Comparison of ENCODE assay signal across 8 cellular contexts in the genomic region with DNA sequence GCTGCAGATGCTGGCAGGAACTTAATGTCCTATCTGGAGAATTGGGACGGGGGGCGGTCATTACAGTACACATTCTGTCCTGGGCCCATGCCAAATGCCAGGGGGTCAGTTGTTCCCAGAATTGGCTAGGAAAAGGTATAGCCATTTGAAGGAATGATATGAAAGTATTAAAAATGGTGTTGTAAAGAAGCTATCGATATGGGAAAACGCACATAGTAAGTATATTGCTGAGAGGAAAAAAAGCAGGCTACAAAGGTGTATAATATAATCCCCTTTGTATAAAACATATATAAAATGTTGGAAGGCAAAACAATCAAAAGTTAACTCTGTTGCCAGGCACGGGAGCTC. TPM values are rescaled to one million over a fixed set of nuclear protein-coding genes. Genes with fewer than 3 reads are reported as not detected.
DNase-seq lines count a peak whose midpoint lies in the region; ATAC-seq, FAIRE-seq and TF ChIP-seq lines count a peak whose summit lies in the region.

No MANE protein-coding gene starts in this region.

- H3K27me3 Mint-ChIP-seq in activated CD4-positive, alpha-beta T cell treated with anti-CD3 and anti-CD28 coated beads for 36 hours = no peaks in the 10 kb centered on the region
- no peaks in the 10 kb centered on the region for H3K27me3 Mint-ChIP-seq in activated naive CD8-positive, alpha-beta T cell treated with anti-CD3 and anti-CD28 coated beads, Interleukin-2, amount 10 ng/mL, durations not matched to agents 7 days and 5 days

- H3K27ac ChIP-seq in HepG2 (ENCODE audit: extremely low read length, insufficient read depth, low read length) = peak overlapping the region; percentile 73
- peak overlapping the region in 1 of 2 donors; percentile 99 for H3K27ac ChIP-seq in thoracic aorta

- no TSS peak for BruUV-seq in HepG2 (replicated peaks; lab: Mats Ljungman, UMichigan)

- no peak for ATAC-seq in activated CD4-positive, alpha-beta T cell treated with anti-CD3 and anti-CD28 coated beads for 36 hours
- ATAC-seq in activated naive CD8-positive, alpha-beta T cell treated with anti-CD3 and anti-CD28 coated beads, Interleukin-2, amount 10 ng/mL, durations not matched to agents 7 days and 5 days (ENCODE audit: low read depth) = no peak
- ATAC-seq in HepG2 (no peak), thoracic aorta (ENCODE audit: insufficient number of reproducible peaks, low FRiP score, low read depth) (no peak), HG02973 (IDR thresholded peaks at IDR 0.05; ENCODE audit: unreplicated experiment) (no peak)

- in situ Hi-C loops in HepG2 (cut with HindIII; ENCODE audit: extremely low pct_ligation_motif_present, low pct_unique_long_range_greater_than_20kb) (loop anchor here (5.0 kb wide), 1 partner anchor 62 kb away; no protein-coding TSS in a partner anchor), GM13977 (cut with MboI; ENCODE audit: low pct_unique_long_range_greater_than_20kb, low sequenced_read_pairs, unreplicated experiment) (loop anchor here (10.0 kb wide), 1 partner anchor 59 kb away; no protein-coding TSS in a partner anchor)

- H3K9me3 ChIP-seq in HepG2 (ENCODE audit: low read length) (no peaks in the 10 kb centered on the region), thoracic aorta (no peaks in the 10 kb centered on the region)

- peak overlapping the region; percentile 75 for H3K4me3 Mint-ChIP-seq in activated CD4-positive, alpha-beta T cell treated with anti-CD3 and anti-CD28 coated beads for 36 hours
- H3K4me3 Mint-ChIP-seq in activated naive CD8-positive, alpha-beta T cell treated with anti-CD3 and anti-CD28 coated beads, Interleukin-2, amount 10 ng/mL, durations not matched to agents 7 days and 5 days = peak overlapping the region; percentile 91

- 29% methylated on average over 5 of the region's 5 CpGs for WGBS in HepG2 (ENCODE audit: low lambda C conversion rate)

- no peaks in the 10 kb centered on the region for H4K20me1 ChIP-seq in HepG2 (ENCODE audit: insufficient read depth, low read length)

- peak overlapping the region; percentile 57 for H3K27ac Mint-ChIP-seq in activated CD4-positive, alpha-beta T cell treated with anti-CD3 and anti-CD28 coated beads for 36 hours
- H3K27ac Mint-ChIP-seq in activated naive CD8-positive, alpha-beta T cell treated with anti-CD3 and anti-CD28 coated beads, Interleukin-2, amount 10 ng/mL, durations not matched to agents 7 days and 5 days = peak overlapping the region; percentile 87

- POLR2A ChIA-PET in activated CD4-positive, alpha-beta T cell treated with anti-CD3 and anti-CD28 coated beads for 36 hours (lab: Charles Lee) = interaction anchor here (1.7 kb wide), 2 partner anchors 15 to 23 kb away, joined by 3 to 7 read pairs; partner anchors contain the start of gene SIT1
- POLR2A ChIA-PET in activated naive CD8-positive, alpha-beta T cell treated with anti-CD3 and anti-CD28 coated beads, Interleukin-2, amount 10 ng/mL, durations not matched to agents 7 days and 5 days (lab: Charles Lee) = interaction anchor here (0.6 to 10.6 kb wide), 18 partner anchors 10 to 554 kb away, joined by 3 to 214 read pairs (median 5); partner anchors contain the start of genes CREB3, GBA2, RGP1 and SIT1
- POLR2A ChIA-PET in HepG2 (lab: Yijun Ruan, JAX) = interaction anchor here (0.9 to 2.5 kb wide), 10 partner anchors 8 to 66 kb away, joined by 3 to 24 read pairs (median 6); partner anchors contain the start of genes CA9, CREB3 and TLN1

- TF ChIP-seq RAD21 in HepG2 (CRISPR knock-in tag; IDR thresholded peaks at IDR 0.05) = no peak

- no peaks in the 10 kb centered on the region for H3K27me3 ChIP-seq in HepG2 (ENCODE audit: control insufficient read depth in 1 of 2, insufficient read depth in 2 of 2, low read length in 2 of 2)
- no peaks in the 10 kb centered on the region for H3K27me3 ChIP-seq in thoracic aorta (replicated peaks; ENCODE audit: insufficient read depth)

- peaks cover 41% of the 10 kb centered on the region for H3K4me1 Mint-ChIP-seq in activated CD4-positive, alpha-beta T cell treated with anti-CD3 and anti-CD28 coated beads for 36 hours
- H3K4me1 Mint-ChIP-seq in activated naive CD8-positive, alpha-beta T cell treated with anti-CD3 and anti-CD28 coated beads, Interleukin-2, amount 10 ng/mL, durations not matched to agents 7 days and 5 days = peaks cover 46% of the 10 kb centered on the region

- no peak for TF ChIP-seq EP300 in HepG2 (IDR thresholded peaks at IDR 0.05; ENCODE audit: low read depth in 2 of 2, low read length in 2 of 2)
- no peak for TF ChIP-seq EP300 in HepG2 (CRISPR knock-in tag; IDR thresholded peaks at IDR 0.05; ENCODE audit: borderline replicate concordance)

- TF ChIP-seq POLR2A in HepG2 (IDR thresholded peaks at IDR 0.05; ENCODE audit: insufficient read depth in 1 of 2, low read depth in 2 of 2, low read length in 2 of 2) = no peak

- H3K9ac ChIP-seq in HepG2 (ENCODE audit: insufficient read depth, low read depth, low read length) = peak overlapping the region; percentile 83

- H3K4me3 ChIP-seq in HepG2 (replicated peaks in 1 of 3; ENCODE audit: insufficient read depth in 1 of 3, low read depth in 2 of 3, low read length in 3 of 3) (peak overlapping the region; percentile 21 to 85 (median 64)), thoracic aorta (peak overlapping the region; percentile 73)

- H3K9me3 Mint-ChIP-seq in activated CD4-positive, alpha-beta T cell treated with anti-CD3 and anti-CD28 coated beads for 36 hours (ENCODE audit: low read depth) = no peaks in the 10 kb centered on the region
- H3K9me3 Mint-ChIP-seq in activated naive CD8-positive, alpha-beta T cell treated with anti-CD3 and anti-CD28 coated beads, Interleukin-2, amount 10 ng/mL, durations not matched to agents 7 days and 5 days = peaks cover 5% of the 10 kb centered on the region

- peaks cover 80% of the 10 kb centered on the region for H3K4me1 ChIP-seq in HepG2 (ENCODE audit: insufficient read depth, low read length)
- peaks cover 26 to 43% of the 10 kb centered on the region in 2 donors for H3K4me1 ChIP-seq in thoracic aorta (ENCODE audit: control insufficient read depth in 1 of 2, low read depth in 2 of 2)

- FAIRE-seq in HepG2 (lab: Jason Lieb, UNC) = no peak

- H3K4me2 ChIP-seq in HepG2 (ENCODE audit: low read depth, low read length) = peak overlapping the region; percentile 82

- intact Hi-C loops in activated CD4-positive, alpha-beta T cell treated with anti-CD3 and anti-CD28 coated beads for 36 hours (cut with DNase I, micrococcal nuclease) = loop anchor here in 1 of 2 experiments (1.0 kb wide), 2 partner anchors 23 to 164 kb away; partner anchors contain the start of gene TMEM8B
- intact Hi-C loops in HepG2 (cut with micrococcal nuclease; ENCODE audit: unreplicated experiment) = no loop called here

- H3K79me2 ChIP-seq in HepG2 (ENCODE audit: insufficient read depth, low read length) = peaks cover 10% of the 10 kb centered on the region

- no peak overlapping the region for H2AFZ ChIP-seq in HepG2 (ENCODE audit: low read length)

- H3K36me3 Mint-ChIP-seq in activated CD4-positive, alpha-beta T cell treated with anti-CD3 and anti-CD28 coated beads for 36 hours (ENCODE audit: low read depth) = peaks cover 23% of the 10 kb centered on the region
- H3K36me3 Mint-ChIP-seq in activated naive CD8-positive, alpha-beta T cell treated with anti-CD3 and anti-CD28 coated beads, Interleukin-2, amount 10 ng/mL, durations not matched to agents 7 days and 5 days = peaks cover 19% of the 10 kb centered on the region

- peaks cover 4 to 10% of the 10 kb centered on the region in 2 experiments; a peak in 3 of 5 replicates for H3K36me3 ChIP-seq in HepG2 (replicated peaks in 1 of 2; ENCODE audit: control insufficient read depth in 1 of 2, insufficient read depth in 2 of 2, low read length in 2 of 2)
- H3K36me3 ChIP-seq in thoracic aorta = peaks cover 4% of the 10 kb centered on the region

- CTCF ChIA-PET in activated CD4-positive, alpha-beta T cell treated with anti-CD3 and anti-CD28 coated beads for 36 hours (lab: Charles Lee) = interaction anchor here (0.6 to 2.6 kb wide), 13 partner anchors 8 to 71 kb away, joined by 3 to 20 read pairs (median 4); partner anchors contain the start of genes CCDC107 and RMRP
- CTCF ChIA-PET in HepG2 (lab: Yijun Ruan, JAX; ENCODE audit: low intra/inter-chr PET ratio, low total read pairs) = interaction anchor here (1.6 kb wide), 1 partner anchor 31 kb away, joined by 5 read pairs; no protein-coding TSS in a partner anchor

- no peak for DNase-seq in activated CD4-positive, alpha-beta T cell treated with anti-CD3 and anti-CD28 coated beads for 36 hours
- no peak for DNase-seq in activated CD4-positive, alpha-beta T cell treated with anti-CD3 and anti-CD28 coated beads, Interleukin-2, amount 50 U/mL, for 48 hours
- DNase-seq in activated naive CD8-positive, alpha-beta T cell treated with anti-CD3 and anti-CD28 coated beads, Interleukin-2, amount 10 ng/mL, durations not matched to agents 7 days and 5 days = no peak
- DNase-seq in HepG2 (ENCODE audit: low spot score) = no peak
- no peak for DNase-seq in thoracic aorta (ENCODE audit: low spot score)
- DNase-seq in NCI-H2029 treated with DMSO at 0.1 percent for 48 hours (lab: John Stamatoyannopoulos, UW) = no peak
- DNase-seq in GM13977 (ENCODE audit: low spot score) = no peak

- TF ChIP-seq CTCF in HepG2 (CRISPR knock-in tag; IDR thresholded peaks at IDR 0.05) (no peak), thoracic aorta (IDR thresholded peaks at IDR 0.05) (no peak), GM13977 (IDR thresholded peaks at IDR 0.05; ENCODE audit: extremely low read depth, insufficient read depth, missing control alignments) (no peak)

RNA-seq across cellular contexts. Expression of gene ARHGEF39, which starts 0.5 kb away (rescaled TPM):
- total RNA-seq in activated CD4-positive, alpha-beta T cell treated with anti-CD3 and anti-CD28 coated beads for 36 hours = 10 to 100 TPM; 19.1 to 23.1 TPM
- 10 to 100 TPM; 13.1 to 13.4 TPM for total RNA-seq in activated naive CD8-positive, alpha-beta T cell treated with anti-CD3 and anti-CD28 coated beads, Interleukin-2, amount 10 ng/mL, durations not matched to agents 7 days and 5 days
- total RNA-seq in HepG2 (2016; rRNA removed; fragmentation: Illumina TruSeq; extraction: Trizol) = 10.4 and 11.2 TPM in 2 replicates
- 3.5 and 4.4 TPM in 2 replicates for total RNA-seq in HepG2 (2016; cell fraction: cytosol; rRNA removed; fragmentation: Illumina TruSeq; extraction: Trizol; ENCODE audit: low read depth)
- total RNA-seq in HepG2 (2016; cell fraction: insoluble cytoplasmic fraction; rRNA removed; fragmentation: Illumina TruSeq; extraction: Trizol) = 9.7 and 11.9 TPM in 2 replicates
- total RNA-seq in HepG2 (2016; cell fraction: membrane; rRNA removed; fragmentation: Illumina TruSeq; extraction: Trizol) = 4.7 and 6.0 TPM in 2 replicates
- total RNA-seq in HepG2 (2016; cell fraction: nucleus; rRNA removed; fragmentation: Illumina TruSeq; extraction: Trizol) = 8.4 and 9.2 TPM in 2 replicates
- 8.0 and 12.3 TPM in 2 replicates for polyA plus RNA-seq in HepG2 (2011; rRNA removed)
- 5.4 and 7.1 TPM in 2 replicates for polyA plus RNA-seq in HepG2 (2011; cell fraction: cytosol; rRNA removed)
- 19.1 and 24.4 TPM in 2 replicates for polyA plus RNA-seq in HepG2 (2011; cell fraction: nucleus; rRNA removed)
- 3.1 and 6.1 TPM in 2 replicates for polyA plus RNA-seq in HepG2 (2012)
- polyA plus RNA-seq in HepG2 (2016; cell fraction: cytosol; fragmentation: Illumina TruSeq; extraction: Trizol; ENCODE audit: low read depth) = 1.8 and 2.1 TPM in 2 replicates
- polyA plus RNA-seq in HepG2 (2016; cell fraction: insoluble cytoplasmic fraction; fragmentation: Illumina TruSeq; extraction: Trizol; ENCODE audit: low read depth) = 12.7 and 16.4 TPM in 2 replicates
- polyA plus RNA-seq in HepG2 (2016; cell fraction: membrane; fragmentation: Illumina TruSeq; extraction: Trizol; ENCODE audit: low read depth) = 3.7 and 3.9 TPM in 2 replicates
- polyA plus RNA-seq in HepG2 (2016; cell fraction: nucleus; fragmentation: Illumina TruSeq; extraction: Trizol; ENCODE audit: insufficient read depth, low read depth) = 32.0 and 32.6 TPM in 2 replicates
- polyA minus RNA-seq in HepG2 (2011; rRNA and poly(A)+ RNA removed; ENCODE audit: low replicate concordance) = 20.2 and 52.2 TPM in 2 replicates
- 3.9 and 6.0 TPM in 2 replicates for polyA minus RNA-seq in HepG2 (2011; cell fraction: cytosol; rRNA and poly(A)+ RNA removed)
- 11.6 and 15.7 TPM in 2 replicates for polyA minus RNA-seq in HepG2 (2011; cell fraction: nucleus; rRNA and poly(A)+ RNA removed)
- 1 to 10 TPM in 1 of 2 donors, under 1 TPM in 1; 0.54 to 1.2 TPM for total RNA-seq in thoracic aorta

RNA-seq across cellular contexts. Expression of gene CCDC107, which starts 7.4 kb away (rescaled TPM):
- total RNA-seq in activated CD4-positive, alpha-beta T cell treated with anti-CD3 and anti-CD28 coated beads for 36 hours = 10 to 100 TPM in 1 of 2 experiments, 1 to 10 TPM in 1; 7.9 to 10.4 TPM
- 10 to 100 TPM; 32.7 to 36.3 TPM for total RNA-seq in activated naive CD8-positive, alpha-beta T cell treated with anti-CD3 and anti-CD28 coated beads, Interleukin-2, amount 10 ng/mL, durations not matched to agents 7 days and 5 days
- total RNA-seq in HepG2 (2016; rRNA removed; fragmentation: Illumina TruSeq; extraction: Trizol) (4.1 and 7.1 TPM in 2 replicates), thoracic aorta (10 to 100 TPM; 75.2 to 92.2 TPM)
- total RNA-seq in HepG2 (2016; cell fraction: cytosol; rRNA removed; fragmentation: Illumina TruSeq; extraction: Trizol; ENCODE audit: low read depth) = 13.2 and 13.3 TPM in 2 replicates
- 4.2 and 6.7 TPM in 2 replicates for total RNA-seq in HepG2 (2016; cell fraction: insoluble cytoplasmic fraction; rRNA removed; fragmentation: Illumina TruSeq; extraction: Trizol)
- total RNA-seq in HepG2 (2016; cell fraction: membrane; rRNA removed; fragmentation: Illumina TruSeq; extraction: Trizol) = 13.0 TPM in 2 replicates
- total RNA-seq in HepG2 (2016; cell fraction: nucleus; rRNA removed; fragmentation: Illumina TruSeq; extraction: Trizol) = 5.3 and 6.1 TPM in 2 replicates
- polyA plus RNA-seq in HepG2 (2011; rRNA removed) = 15.2 and 17.4 TPM in 2 replicates
- 15.9 and 16.7 TPM in 2 replicates for polyA plus RNA-seq in HepG2 (2011; cell fraction: cytosol; rRNA removed)
- polyA plus RNA-seq in HepG2 (2011; cell fraction: nucleus; rRNA removed) = 7.4 and 9.8 TPM in 2 replicates
- polyA plus RNA-seq in HepG2 (2012) = 8.7 and 10.5 TPM in 2 replicates
- polyA plus RNA-seq in HepG2 (2016; cell fraction: cytosol; fragmentation: Illumina TruSeq; extraction: Trizol; ENCODE audit: low read depth) = 30.2 and 33.6 TPM in 2 replicates
- 6.7 and 7.5 TPM in 2 replicates for polyA plus RNA-seq in HepG2 (2016; cell fraction: insoluble cytoplasmic fraction; fragmentation: Illumina TruSeq; extraction: Trizol; ENCODE audit: low read depth)
- 19.8 and 22.8 TPM in 2 replicates for polyA plus RNA-seq in HepG2 (2016; cell fraction: membrane; fragmentation: Illumina TruSeq; extraction: Trizol; ENCODE audit: low read depth)
- 14.5 and 15.3 TPM in 2 replicates for polyA plus RNA-seq in HepG2 (2016; cell fraction: nucleus; fragmentation: Illumina TruSeq; extraction: Trizol; ENCODE audit: insufficient read depth, low read depth)
- 3.4 and 5.3 TPM in 2 replicates for polyA minus RNA-seq in HepG2 (2011; rRNA and poly(A)+ RNA removed; ENCODE audit: low replicate concordance)
- 4.0 and 4.5 TPM in 2 replicates for polyA minus RNA-seq in HepG2 (2011; cell fraction: cytosol; rRNA and poly(A)+ RNA removed)
- 4.4 and 4.8 TPM in 2 replicates for polyA minus RNA-seq in HepG2 (2011; cell fraction: nucleus; rRNA and poly(A)+ RNA removed)

RNA-seq across cellular contexts. Expression of gene RMRP, which starts 7.6 kb away (rescaled TPM):
- total RNA-seq in activated CD4-positive, alpha-beta T cell treated with anti-CD3 and anti-CD28 coated beads for 36 hours = over 10,000 TPM in 1 of 2 experiments, 100 to 1,000 TPM in 1; 894 to 11,462 TPM
- over 10,000 TPM; 10,447 to 10,452 TPM for total RNA-seq in activated naive CD8-positive, alpha-beta T cell treated with anti-CD3 and anti-CD28 coated beads, Interleukin-2, amount 10 ng/mL, durations not matched to agents 7 days and 5 days
- 1,047 and 4,025 TPM in 2 replicates for total RNA-seq in HepG2 (2016; rRNA removed; fragmentation: Illumina TruSeq; extraction: Trizol)
- 14,541 and 17,847 TPM in 2 replicates for total RNA-seq in HepG2 (2016; cell fraction: cytosol; rRNA removed; fragmentation: Illumina TruSeq; extraction: Trizol; ENCODE audit: low read depth)
- 1,278 and 4,694 TPM in 2 replicates for total RNA-seq in HepG2 (2016; cell fraction: insoluble cytoplasmic fraction; rRNA removed; fragmentation: Illumina TruSeq; extraction: Trizol)
- total RNA-seq in HepG2 (2016; cell fraction: membrane; rRNA removed; fragmentation: Illumina TruSeq; extraction: Trizol) = 1,777 and 1,949 TPM in 2 replicates
- total RNA-seq in HepG2 (2016; cell fraction: nucleus; rRNA removed; fragmentation: Illumina TruSeq; extraction: Trizol) = 24,487 and 26,007 TPM in 2 replicates
- polyA plus RNA-seq in HepG2 (2011; rRNA removed) = 36.7 and 51.4 TPM in 2 replicates
- 33.6 and 36.8 TPM in 2 replicates for polyA plus RNA-seq in HepG2 (2011; cell fraction: cytosol; rRNA removed)
- 3,177 and 3,657 TPM in 2 replicates for polyA plus RNA-seq in HepG2 (2011; cell fraction: nucleus; rRNA removed)
- polyA plus RNA-seq in HepG2 (2012) = 10.9 and 118 TPM in 2 replicates
- 4.5 TPM in 1 of 2 replicates, not detected in the other for polyA plus RNA-seq in HepG2 (2016; cell fraction: cytosol; fragmentation: Illumina TruSeq; extraction: Trizol; ENCODE audit: low read depth)
- not detected in 2 replicates for polyA plus RNA-seq in HepG2 (2016; cell fraction: insoluble cytoplasmic fraction; fragmentation: Illumina TruSeq; extraction: Trizol; ENCODE audit: low read depth)
- not detected in 2 replicates for polyA plus RNA-seq in HepG2 (2016; cell fraction: membrane; fragmentation: Illumina TruSeq; extraction: Trizol; ENCODE audit: low read depth)
- not detected in 2 replicates for polyA plus RNA-seq in HepG2 (2016; cell fraction: nucleus; fragmentation: Illumina TruSeq; extraction: Trizol; ENCODE audit: insufficient read depth, low read depth)
- polyA minus RNA-seq in HepG2 (2011; rRNA and poly(A)+ RNA removed; ENCODE audit: low replicate concordance) = 7,133 and 10,474 TPM in 2 replicates
- 10,046 and 14,120 TPM in 2 replicates for polyA minus RNA-seq in HepG2 (2011; cell fraction: cytosol; rRNA and poly(A)+ RNA removed)
- polyA minus RNA-seq in HepG2 (2011; cell fraction: nucleus; rRNA and poly(A)+ RNA removed) = 104,669 and 122,700 TPM in 2 replicates
- 1,000 to 10,000 TPM; 1,550 to 5,543 TPM for total RNA-seq in thoracic aorta

RNA-seq across cellular contexts. Expression of gene CA9, which starts 8.3 kb away (rescaled TPM):
- total RNA-seq in activated CD4-positive, alpha-beta T cell treated with anti-CD3 and anti-CD28 coated beads for 36 hours = 1 to 10 TPM; 2.9 to 3.1 TPM
- total RNA-seq in activated naive CD8-positive, alpha-beta T cell treated with anti-CD3 and anti-CD28 coated beads, Interleukin-2, amount 10 ng/mL, durations not matched to agents 7 days and 5 days = 1 to 10 TPM in 1 of 2 experiments, under 1 TPM in 1; 0.86 to 1.2 TPM
- total RNA-seq in HepG2 (2016; rRNA removed; fragmentation: Illumina TruSeq; extraction: Trizol) (0.13 TPM in 1 of 2 replicates, not detected in the other), thoracic aorta (10 to 100 TPM in 1 of 2 donors, not detected in 1; 10.7 TPM)
- not detected in 2 replicates for total RNA-seq in HepG2 (2016; cell fraction: cytosol; rRNA removed; fragmentation: Illumina TruSeq; extraction: Trizol; ENCODE audit: low read depth)
- not detected in 2 replicates for total RNA-seq in HepG2 (2016; cell fraction: insoluble cytoplasmic fraction; rRNA removed; fragmentation: Illumina TruSeq; extraction: Trizol)
- not detected in 2 replicates for total RNA-seq in HepG2 (2016; cell fraction: membrane; rRNA removed; fragmentation: Illumina TruSeq; extraction: Trizol)
- total RNA-seq in HepG2 (2016; cell fraction: nucleus; rRNA removed; fragmentation: Illumina TruSeq; extraction: Trizol) = 0.75 TPM in 1 of 2 replicates, not detected in the other
- 118 and 152 TPM in 2 replicates for polyA plus RNA-seq in HepG2 (2011; rRNA removed)
- polyA plus RNA-seq in HepG2 (2011; cell fraction: cytosol; rRNA removed) = 65.9 and 115 TPM in 2 replicates
- polyA plus RNA-seq in HepG2 (2011; cell fraction: nucleus; rRNA removed) = 71.7 and 92.6 TPM in 2 replicates
- polyA plus RNA-seq in HepG2 (2012) = 45.6 and 49.0 TPM in 2 replicates
- not detected in 2 replicates for polyA plus RNA-seq in HepG2 (2016; cell fraction: cytosol; fragmentation: Illumina TruSeq; extraction: Trizol; ENCODE audit: low read depth)
- polyA plus RNA-seq in HepG2 (2016; cell fraction: insoluble cytoplasmic fraction; fragmentation: Illumina TruSeq; extraction: Trizol; ENCODE audit: low read depth) = 0.45 TPM in 1 of 2 replicates, not detected in the other
- polyA plus RNA-seq in HepG2 (2016; cell fraction: membrane; fragmentation: Illumina TruSeq; extraction: Trizol; ENCODE audit: low read depth) = not detected in 2 replicates
- polyA plus RNA-seq in HepG2 (2016; cell fraction: nucleus; fragmentation: Illumina TruSeq; extraction: Trizol; ENCODE audit: insufficient read depth, low read depth) = 0.79 and 0.89 TPM in 2 replicates
- polyA minus RNA-seq in HepG2 (2011; rRNA and poly(A)+ RNA removed; ENCODE audit: low replicate concordance) = 31.3 and 95.8 TPM in 2 replicates
- 28.6 and 34.4 TPM in 2 replicates for polyA minus RNA-seq in HepG2 (2011; cell fraction: cytosol; rRNA and poly(A)+ RNA removed)
- polyA minus RNA-seq in HepG2 (2011; cell fraction: nucleus; rRNA and poly(A)+ RNA removed) = 11.6 and 12.8 TPM in 2 replicates

RNA-seq across cellular contexts. Expression of gene SIT1, which starts 14.7 kb away (rescaled TPM):
- 10 to 100 TPM; 76.5 to 80.9 TPM for total RNA-seq in activated CD4-positive, alpha-beta T cell treated with anti-CD3 and anti-CD28 coated beads for 36 hours
- total RNA-seq in activated naive CD8-positive, alpha-beta T cell treated with anti-CD3 and anti-CD28 coated beads, Interleukin-2, amount 10 ng/mL, durations not matched to agents 7 days and 5 days = 100 to 1,000 TPM; 174 to 195 TPM
- total RNA-seq in HepG2 (2016; rRNA removed; fragmentation: Illumina TruSeq; extraction: Trizol) (0.09 and 0.24 TPM in 2 replicates), thoracic aorta (under 1 TPM in 1 of 2 donors, not detected in 1; 0.68 TPM)
- not detected in 2 replicates for total RNA-seq in HepG2 (2016; cell fraction: cytosol; rRNA removed; fragmentation: Illumina TruSeq; extraction: Trizol; ENCODE audit: low read depth)
- not detected in 2 replicates for total RNA-seq in HepG2 (2016; cell fraction: insoluble cytoplasmic fraction; rRNA removed; fragmentation: Illumina TruSeq; extraction: Trizol)
- total RNA-seq in HepG2 (2016; cell fraction: membrane; rRNA removed; fragmentation: Illumina TruSeq; extraction: Trizol) = not detected in 2 replicates
- total RNA-seq in HepG2 (2016; cell fraction: nucleus; rRNA removed; fragmentation: Illumina TruSeq; extraction: Trizol) = not detected in 2 replicates
- 5.0 and 6.7 TPM in 2 replicates for polyA plus RNA-seq in HepG2 (2011; rRNA removed)
- 4.9 and 8.4 TPM in 2 replicates for polyA plus RNA-seq in HepG2 (2011; cell fraction: cytosol; rRNA removed)
- 2.7 and 2.8 TPM in 2 replicates for polyA plus RNA-seq in HepG2 (2011; cell fraction: nucleus; rRNA removed)
- polyA plus RNA-seq in HepG2 (2012) = 2.0 and 3.3 TPM in 2 replicates
- 0.12 and 0.14 TPM in 2 replicates for polyA plus RNA-seq in HepG2 (2016; cell fraction: cytosol; fragmentation: Illumina TruSeq; extraction: Trizol; ENCODE audit: low read depth)
- polyA plus RNA-seq in HepG2 (2016; cell fraction: insoluble cytoplasmic fraction; fragmentation: Illumina TruSeq; extraction: Trizol; ENCODE audit: low read depth) = not detected in 2 replicates
- polyA plus RNA-seq in HepG2 (2016; cell fraction: membrane; fragmentation: Illumina TruSeq; extraction: Trizol; ENCODE audit: low read depth) = not detected in 2 replicates
- polyA plus RNA-seq in HepG2 (2016; cell fraction: nucleus; fragmentation: Illumina TruSeq; extraction: Trizol; ENCODE audit: insufficient read depth, low read depth) = not detected in 2 replicates
- 5.0 TPM in 1 of 2 replicates, not detected in the other for polyA minus RNA-seq in HepG2 (2011; rRNA and poly(A)+ RNA removed; ENCODE audit: low replicate concordance)
- 1.4 and 2.8 TPM in 2 replicates for polyA minus RNA-seq in HepG2 (2011; cell fraction: cytosol; rRNA and poly(A)+ RNA removed)
- 0.50 TPM in 1 of 2 replicates, not detected in the other for polyA minus RNA-seq in HepG2 (2011; cell fraction: nucleus; rRNA and poly(A)+ RNA removed)
